ENCODE assay signal across 9 cellular contexts in the genomic region with DNA sequence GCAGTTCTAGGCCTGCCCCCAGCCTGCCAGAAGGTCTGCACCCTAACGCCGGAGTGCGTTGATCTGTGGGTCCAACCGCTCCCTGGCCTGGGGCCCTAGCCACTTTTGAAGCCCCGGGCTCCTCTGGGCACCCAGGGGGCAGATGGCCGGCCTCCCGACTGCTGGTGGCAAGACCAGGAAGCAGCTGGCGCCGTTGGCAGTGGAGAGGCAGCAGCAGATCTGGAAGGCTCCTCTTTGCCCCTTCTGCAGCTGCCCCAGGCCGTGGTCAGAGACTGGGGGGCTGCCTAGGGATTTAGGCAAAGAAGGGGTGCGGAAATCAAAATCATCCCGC. TPM values are rescaled to one million over a fixed set of nuclear protein-coding genes. Genes with fewer than 3 reads are reported as not detected.
DNase-seq lines count a peak whose midpoint lies in the region; ATAC-seq, FAIRE-seq and TF ChIP-seq lines count a peak whose summit lies in the region.
"Had no signal": no experiment of that assay in that cellular context is flagged by ENCODE, and none has a peak within 500 bp of the region (broad histone marks: within the 10 kb centered on the region; RNA-seq: fewer than 3 reads in every experiment).

No MANE protein-coding gene starts in this region.

- peaks cover 40% of the 10 kb centered on the region for H3K4me1 Mint-ChIP-seq in activated naive CD4-positive, alpha-beta T cell treated with anti-CD3 and anti-CD28 coated beads, Interleukin-2, amount 10 ng/mL, durations not matched to agents 7 days and 5 days
- peaks cover 33% of the 10 kb centered on the region for H3K4me1 Mint-ChIP-seq in astrocyte (ENCODE audit: low read depth, unreplicated experiment)

- no peak overlapping the region for H3K27ac ChIP-seq in astrocyte (ENCODE audit: low read depth, low read length)
- H3K27ac ChIP-seq in mesendoderm (ENCODE audit: low read depth, low read length): no peak overlapping the region
- H3K27ac ChIP-seq in upper lobe of right lung: no peak overlapping the region

- no peak overlapping the region for H2AK5ac ChIP-seq in mesendoderm (ENCODE audit: low read length)

- DNase-seq in activated naive CD4-positive, alpha-beta T cell treated with anti-CD3 and anti-CD28 coated beads, Interleukin-2, amount 10 ng/mL, durations not matched to agents 7 days and 5 days: no peak
- no peak for DNase-seq in activated naive CD4-positive, alpha-beta T cell treated with Interleukin-2 at 50 U/mL for 16 hours
- DNase-seq in astrocyte (ENCODE audit: low read depth): no peak
- DNase-seq in mesendoderm: no peak
- DNase-seq in upper lobe of right lung: no peak
- no peak for DNase-seq in effector CD4-positive, alpha-beta T cell
- no peak for DNase-seq in epidermal melanocyte (ENCODE audit: insufficient read length, low spot score)
- DNase-seq in hepatic stellate cell (ENCODE audit: low spot score): no peak

- H4K20me1 ChIP-seq in astrocyte (ENCODE audit: insufficient read depth, low read length): peaks cover 68% of the 10 kb centered on the region

- H3K4me1 ChIP-seq in astrocyte (ENCODE audit: insufficient read depth, low read length) (peaks cover 48% of the 10 kb centered on the region), mesendoderm (ENCODE audit: control insufficient read depth, low read depth, low read length) (peaks cover 3% of the 10 kb centered on the region), upper lobe of right lung (peaks cover 37% of the 10 kb centered on the region)

- H4K8ac ChIP-seq in mesendoderm (ENCODE audit: low read depth, low read length): no peak overlapping the region

- H3K4me3 ChIP-seq in astrocyte (ENCODE audit: insufficient read depth, low read depth, low read length) (no peak overlapping the region), mesendoderm (ENCODE audit: low read length) (no peak overlapping the region), upper lobe of right lung (peak overlapping the region; percentile 53)

- peak overlapping the region; percentile 57 for H3K23ac ChIP-seq in mesendoderm (ENCODE audit: low read length)

- peak overlapping the region; percentile 95 for H3K56ac ChIP-seq in mesendoderm (ENCODE audit: low read length)

- H3K27ac Mint-ChIP-seq in activated naive CD4-positive, alpha-beta T cell treated with anti-CD3 and anti-CD28 coated beads, Interleukin-2, amount 10 ng/mL, durations not matched to agents 7 days and 5 days: no peak overlapping the region
- no peak overlapping the region for H3K27ac Mint-ChIP-seq in astrocyte (ENCODE audit: unreplicated experiment)
- H3K27ac Mint-ChIP-seq: CD4-positive, CD25-positive, alpha-beta regulatory T cell had no signal

- no peak overlapping the region for H4K5ac ChIP-seq in mesendoderm (ENCODE audit: low read length)

- TF ChIP-seq CTCF in astrocyte (IDR thresholded peaks at IDR 0.05; ENCODE audit: insufficient read depth, low read depth, low read length) (no peak), upper lobe of right lung (IDR thresholded peaks at IDR 0.05) (no peak)

- H2BK15ac ChIP-seq in mesendoderm (replicated peaks; ENCODE audit: low read depth): no peak overlapping the region

- H3K27me3 Mint-ChIP-seq in activated naive CD4-positive, alpha-beta T cell treated with anti-CD3 and anti-CD28 coated beads, Interleukin-2, amount 10 ng/mL, durations not matched to agents 7 days and 5 days: peaks cover 43% of the 10 kb centered on the region
- peaks cover 5% of the 10 kb centered on the region for H3K27me3 Mint-ChIP-seq in astrocyte (ENCODE audit: low read depth, unreplicated experiment)

- H2BK5ac ChIP-seq in mesendoderm (ENCODE audit: low read length): no peak overlapping the region

- H3K36me3 ChIP-seq in astrocyte (ENCODE audit: insufficient read depth, low read length): peaks cover 12% of the 10 kb centered on the region
- peaks cover 9% of the 10 kb centered on the region for H3K36me3 ChIP-seq in mesendoderm (ENCODE audit: control insufficient read depth, insufficient read depth, low read length)
- H3K36me3 ChIP-seq in upper lobe of right lung: peaks cover 26% of the 10 kb centered on the region

- ATAC-seq in upper lobe of right lung: no peak

- H3K4me2 ChIP-seq in astrocyte (ENCODE audit: low read length) (peak overlapping the region; percentile 93), mesendoderm (ENCODE audit: low read length) (peak overlapping the region; percentile 93)

- CTCF ChIA-PET in activated naive CD4-positive, alpha-beta T cell treated with anti-CD3 and anti-CD28 coated beads, Interleukin-2, amount 10 ng/mL, durations not matched to agents 7 days and 5 days (lab: Charles Lee): interaction anchor here (1.1 to 3.8 kb wide), 4 partner anchors 13 to 66 kb away, joined by 3 to 21 read pairs (median 6); a partner anchor contains a TSS

- H3K79me1 ChIP-seq in mesendoderm (ENCODE audit: low read length): no peaks in the 10 kb centered on the region

- no peaks in the 10 kb centered on the region for H3K9me3 Mint-ChIP-seq in activated naive CD4-positive, alpha-beta T cell treated with anti-CD3 and anti-CD28 coated beads, Interleukin-2, amount 10 ng/mL, durations not matched to agents 7 days and 5 days
- no peaks in the 10 kb centered on the region for H3K9me3 Mint-ChIP-seq in astrocyte (ENCODE audit: unreplicated experiment)

- intact Hi-C loops in upper lobe of right lung (cut with DNase I): no loop called here

- peak overlapping the region; percentile 87 for H3K18ac ChIP-seq in mesendoderm (ENCODE audit: low read length)

- H3K9ac ChIP-seq in astrocyte (ENCODE audit: low read length) (peak overlapping the region; percentile 72), mesendoderm (ENCODE audit: low read length) (peak overlapping the region; percentile 87)

- H3K79me2 ChIP-seq in astrocyte (ENCODE audit: insufficient read depth, low read length) (no peaks in the 10 kb centered on the region), mesendoderm (ENCODE audit: control insufficient read depth, insufficient read depth, low read length) (no peaks in the 10 kb centered on the region)

- no peak for FAIRE-seq in astrocyte (lab: Jason Lieb, UNC)

- H2BK120ac ChIP-seq in mesendoderm (ENCODE audit: low read depth, low read length): no peak overlapping the region

- peak overlapping the region; percentile 55 for H3K4me3 Mint-ChIP-seq in activated naive CD4-positive, alpha-beta T cell treated with anti-CD3 and anti-CD28 coated beads, Interleukin-2, amount 10 ng/mL, durations not matched to agents 7 days and 5 days
- no peak overlapping the region for H3K4me3 Mint-ChIP-seq in astrocyte (ENCODE audit: unreplicated experiment)

- no peak overlapping the region for H3K4ac ChIP-seq in mesendoderm (ENCODE audit: low read depth, low read length)

- H3K9me3 ChIP-seq in astrocyte (ENCODE audit: insufficient read depth, low read depth, low read length): no peaks in the 10 kb centered on the region
- H3K9me3 ChIP-seq in upper lobe of right lung: no peaks in the 10 kb centered on the region

- H3K36me3 Mint-ChIP-seq in activated naive CD4-positive, alpha-beta T cell treated with anti-CD3 and anti-CD28 coated beads, Interleukin-2, amount 10 ng/mL, durations not matched to agents 7 days and 5 days: peaks cover 30% of the 10 kb centered on the region
- H3K36me3 Mint-ChIP-seq in astrocyte (ENCODE audit: low read depth, unreplicated experiment): peaks cover 18% of the 10 kb centered on the region

- H2AFZ ChIP-seq in astrocyte (ENCODE audit: low read depth, low read length): no peak overlapping the region

- no CpG with 5 or more reads among the region's 12 CpGs for WGBS in mesendoderm (ENCODE audit: extremely low coverage, insufficient coverage, low lambda C conversion rate)

- peaks cover 25% of the 10 kb centered on the region for H3K27me3 ChIP-seq in astrocyte (ENCODE audit: insufficient read depth, low read length)
- H3K27me3 ChIP-seq in mesendoderm (ENCODE audit: insufficient read depth, low read length, poor library complexity): no peaks in the 10 kb centered on the region
- peaks cover 11% of the 10 kb centered on the region for H3K27me3 ChIP-seq in upper lobe of right lung

RNA-seq across cellular contexts. Expression of a gene that starts 0.4 kb away (rescaled TPM):
- total RNA-seq in astrocyte (12.2 and 17.7 TPM in 2 replicates), upper lobe of right lung (1.5 TPM)
- 7.1 TPM for polyA plus RNA-seq in mesendoderm (2013, experiment 1 of 2)
- 6.7 TPM for polyA plus RNA-seq in mesendoderm (2013, experiment 2 of 2)
- polyA plus RNA-seq: CD4-positive, CD25-positive, alpha-beta regulatory T cell had no signal

RNA-seq across cellular contexts. Expression of a gene that starts 37.3 kb away (rescaled TPM):
- 222 and 251 TPM in 2 replicates for total RNA-seq in astrocyte
- 111 TPM for polyA plus RNA-seq in mesendoderm (2013, experiment 1 of 2)
- 111 TPM for polyA plus RNA-seq in mesendoderm (2013, experiment 2 of 2)
- total RNA-seq in upper lobe of right lung: 126 TPM

RNA-seq across cellular contexts. Expression of a gene that starts 37.5 kb away (rescaled TPM):
- total RNA-seq in astrocyte: 23.8 and 23.9 TPM in 2 replicates
- 17.3 TPM for polyA plus RNA-seq in mesendoderm (2013, experiment 1 of 2)
- polyA plus RNA-seq in mesendoderm (2013, experiment 2 of 2): 16.9 TPM
- 32.1 TPM for total RNA-seq in upper lobe of right lung

RNA-seq across cellular contexts. Expression of a gene that starts 54.6 kb away (rescaled TPM):
- total RNA-seq in astrocyte (0.79 and 1.4 TPM in 2 replicates), upper lobe of right lung (not detected)
- polyA plus RNA-seq in mesendoderm (2013, experiment 1 of 2): 0.31 TPM
- polyA plus RNA-seq in mesendoderm (2013, experiment 2 of 2): 0.31 TPM
- total RNA-seq: CD4-positive, CD25-positive, alpha-beta regulatory T cell had no signal
- polyA plus RNA-seq: CD4-positive, CD25-positive, alpha-beta regulatory T cell had no signal
